8 cellular contexts compared by ENCODE assay signal in the genomic region with DNA sequence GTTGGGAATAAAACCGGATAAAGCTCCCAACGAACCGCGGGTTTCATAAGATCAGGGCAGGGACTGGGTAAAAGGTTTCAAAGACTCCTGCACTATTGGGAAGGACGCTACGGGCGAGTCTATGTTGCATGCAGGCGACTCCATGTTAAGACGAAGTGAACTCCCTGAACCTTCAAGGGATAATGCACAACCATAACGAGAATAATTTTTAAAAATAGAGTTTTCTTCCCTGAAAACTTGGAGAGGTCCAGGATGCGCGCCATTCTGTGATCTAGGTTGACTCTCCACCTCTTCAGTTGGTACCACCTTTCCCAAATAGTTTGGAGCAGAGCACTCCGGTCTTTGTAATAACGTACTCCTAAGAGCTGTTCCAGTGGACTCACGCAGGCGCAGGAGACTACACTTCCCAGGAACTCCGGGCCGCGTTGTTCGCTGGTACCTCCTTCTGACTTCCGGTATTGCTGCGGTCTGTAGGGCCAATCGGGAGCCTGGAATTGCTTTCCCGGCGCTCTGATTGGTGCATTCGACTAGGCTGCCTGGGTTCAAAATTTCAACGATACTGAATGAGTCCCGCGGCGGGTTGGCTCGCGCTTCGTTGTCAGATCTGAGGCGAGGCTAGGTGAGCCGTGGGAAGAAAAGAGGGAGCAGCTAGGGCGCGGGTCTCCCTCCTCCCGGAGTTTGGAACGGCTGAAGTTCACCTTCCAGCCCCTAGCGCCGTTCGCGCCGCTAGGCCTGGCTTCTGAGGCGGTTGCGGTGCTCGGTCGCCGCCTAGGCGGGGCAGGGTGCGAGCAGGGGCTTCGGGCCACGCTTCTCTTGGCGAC. TPM values are rescaled to one million over a fixed set of nuclear protein-coding genes. Genes with fewer than 3 reads are reported as not detected.
DNase-seq lines count a peak whose midpoint lies in the region; TF ChIP-seq lines count a peak whose summit lies in the region.

A gene with protein sequence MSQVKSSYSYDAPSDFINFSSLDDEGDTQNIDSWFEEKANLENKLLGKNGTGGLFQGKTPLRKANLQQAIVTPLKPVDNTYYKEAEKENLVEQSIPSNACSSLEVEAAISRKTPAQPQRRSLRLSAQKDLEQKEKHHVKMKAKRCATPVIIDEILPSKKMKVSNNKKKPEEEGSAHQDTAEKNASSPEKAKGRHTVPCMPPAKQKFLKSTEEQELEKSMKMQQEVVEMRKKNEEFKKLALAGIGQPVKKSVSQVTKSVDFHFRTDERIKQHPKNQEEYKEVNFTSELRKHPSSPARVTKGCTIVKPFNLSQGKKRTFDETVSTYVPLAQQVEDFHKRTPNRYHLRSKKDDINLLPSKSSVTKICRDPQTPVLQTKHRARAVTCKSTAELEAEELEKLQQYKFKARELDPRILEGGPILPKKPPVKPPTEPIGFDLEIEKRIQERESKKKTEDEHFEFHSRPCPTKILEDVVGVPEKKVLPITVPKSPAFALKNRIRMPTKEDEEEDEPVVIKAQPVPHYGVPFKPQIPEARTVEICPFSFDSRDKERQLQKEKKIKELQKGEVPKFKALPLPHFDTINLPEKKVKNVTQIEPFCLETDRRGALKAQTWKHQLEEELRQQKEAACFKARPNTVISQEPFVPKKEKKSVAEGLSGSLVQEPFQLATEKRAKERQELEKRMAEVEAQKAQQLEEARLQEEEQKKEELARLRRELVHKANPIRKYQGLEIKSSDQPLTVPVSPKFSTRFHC (plus strand): TSS at position 562 of the 821 bp plus-strand sequence. CDS start 18,187 bp downstream, outside the sequence.

- no peak within 1 kb of the TSS for H2BK120ac ChIP-seq in H9 (ENCODE audit: low read depth, low read length, poor library complexity, severe bottlenecking)

- H3K27me3 Mint-ChIP-seq in H9 (ENCODE audit: low read depth) = no peaks in the 10 kb centered on the region

- peak; percentile 76 for TF ChIP-seq POLR2A in Raji (IDR thresholded peaks at IDR 0.05; ENCODE audit: insufficient read depth, low read depth, low read length)

- no peaks in the 10 kb centered on the region for H3K9me2 ChIP-seq in neural cell (ENCODE audit: insufficient read depth, low read length)

- H4K20me1 ChIP-seq in H9 (ENCODE audit: control insufficient read depth, insufficient read depth, insufficient read length) (no peaks in the 10 kb centered on the region), neural cell (ENCODE audit: insufficient read depth) (no peaks in the 10 kb centered on the region)

- H3K9me3 ChIP-seq in H9 (ENCODE audit: control insufficient read depth, low read depth, low read length) = no peaks in the 10 kb centered on the region
- no peaks in the 10 kb centered on the region for H3K9me3 ChIP-seq in neural cell (ENCODE audit: low read length)
- no peaks in the 10 kb centered on the region for H3K9me3 ChIP-seq in stomach smooth muscle (ENCODE audit: control insufficient read depth in 2 of 2, low read length in 2 of 2)

- H3K79me1 ChIP-seq in H9 (ENCODE audit: insufficient read depth, low read depth, low read length, poor library complexity, severe bottlenecking) = no peaks in the 10 kb centered on the region

- H4K8ac ChIP-seq in H9 (replicated peaks; ENCODE audit: insufficient read length, low read depth, low read length) = no peak within 1 kb of the TSS

- H2AFZ ChIP-seq in H9 (ENCODE audit: low read length) (peak within 1 kb of the TSS; percentile 84), neural cell (ENCODE audit: low read depth, low read length) (peak within 1 kb of the TSS; percentile 92)

- H3K4me1 Mint-ChIP-seq in H9 = peaks cover 2 to 3% of the 10 kb centered on the region in 2 experiments; a peak in 2 of 4 replicates

- no peak within 1 kb of the TSS for H3K4me3 Mint-ChIP-seq in H9

- H3F3A ChIP-seq in neural cell (ENCODE audit: insufficient read depth, low read length, poor library complexity, severe bottlenecking) = no peaks in the 10 kb centered on the region

- TF ChIP-seq RAD21 in neural cell (conservative IDR thresholded peaks at IDR 0.05) = peak; percentile 32

- no peak within 1 kb of the TSS for H3K4ac ChIP-seq in H9 (ENCODE audit: low read depth, low read length)

- H4K5ac ChIP-seq in H9 (ENCODE audit: insufficient read length, low read depth, low read length) = no peak within 1 kb of the TSS

- H3K23me2 ChIP-seq in H9 (ENCODE audit: insufficient read length, low read depth, low read length, poor library complexity, severe bottlenecking) = peaks cover 8% of the 10 kb centered on the region

- no peak within 1 kb of the TSS for H2BK12ac ChIP-seq in H9 (ENCODE audit: insufficient read length, low read depth, low read length)

- H2AK5ac ChIP-seq in H9 (ENCODE audit: insufficient read length, low read length) = no peak within 1 kb of the TSS

- no peak within 1 kb of the TSS for H2BK20ac ChIP-seq in H9 (ENCODE audit: low read depth, low read length, poor library complexity, severe bottlenecking)

- no peak for TF ChIP-seq EP300 in neural cell (conservative IDR thresholded peaks at IDR 0.05; ENCODE audit: poor library complexity, severe bottlenecking)

- H3K18ac ChIP-seq in H9 (ENCODE audit: insufficient read length, low read depth, low read length) = peak within 1 kb of the TSS; percentile 58

- peak within 1 kb of the TSS; percentile 93 for H3K4me2 ChIP-seq in H9 (ENCODE audit: insufficient read depth, insufficient read length, low read length)
- H3K4me2 ChIP-seq in neural cell (ENCODE audit: low read length) = peak within 1 kb of the TSS; percentile 85

- H3K14ac ChIP-seq in H9 (ENCODE audit: insufficient read depth, low read length) = peak within 1 kb of the TSS; percentile 43; the same call in 1 of the 2 replicates

- H3K4me3 ChIP-seq in neural cell (ENCODE audit: low read length) (peak within 1 kb of the TSS; percentile 69), stomach smooth muscle (ENCODE audit: low read length in 2 of 2) (peak within 1 kb of the TSS; percentile 87 to 88)

- H3K9ac ChIP-seq in H9 (ENCODE audit: extremely low read depth, insufficient read length, low read length) (peak within 1 kb of the TSS; percentile 81), neural cell (ENCODE audit: low read length) (peak within 1 kb of the TSS; percentile 64), stomach smooth muscle (ENCODE audit: low read length in 2 of 2) (peak within 1 kb of the TSS; percentile 77 to 86)

- H3K79me2 ChIP-seq in H9 (ENCODE audit: insufficient read depth, low read length) (peaks cover 14% of the 10 kb centered on the region; the same call in 1 of the 2 replicates), neural cell (replicated peaks; ENCODE audit: insufficient read depth, low read length) (peaks cover 37% of the 10 kb centered on the region)

- H3K9me3 Mint-ChIP-seq in H9 = no peaks in the 10 kb centered on the region; a peak in 1 of 5 replicates

- no peak within 1 kb of the TSS for H3K27ac Mint-ChIP-seq in H9

- H3K36me3 ChIP-seq in neural cell (ENCODE audit: insufficient read depth, low read length) (no peaks in the 10 kb centered on the region), stomach smooth muscle (ENCODE audit: control insufficient read depth in 2 of 2, insufficient read depth in 2 of 2, low read length in 2 of 2) (no peaks in the 10 kb centered on the region)

- H3K27ac ChIP-seq in H9 (ENCODE audit: insufficient read length, low read depth, low read length) = no peak within 1 kb of the TSS
- H3K27ac ChIP-seq in neural cell (ENCODE audit: low read length) = peak within 1 kb of the TSS; percentile 62
- H3K27ac ChIP-seq in stomach smooth muscle (ENCODE audit: low read length) = peak within 1 kb of the TSS; percentile 64

- H2BK5ac ChIP-seq in H9 (ENCODE audit: insufficient read length, low read length) = no peak within 1 kb of the TSS

- H3K27me3 ChIP-seq in H9 (ENCODE audit: insufficient read depth, low read length) (no peaks in the 10 kb centered on the region), neural cell (ENCODE audit: insufficient read depth, low read depth, low read length) (no peaks in the 10 kb centered on the region), stomach smooth muscle (ENCODE audit: control insufficient read depth in 1 of 2, insufficient read depth in 2 of 2, low read length in 2 of 2) (no peaks in the 10 kb centered on the region)

- H4K91ac ChIP-seq in H9 (ENCODE audit: insufficient read length, low read depth, low read length) = no peak within 1 kb of the TSS

- H2BK15ac ChIP-seq in H9 (ENCODE audit: low read depth, low read length) = no peak within 1 kb of the TSS

- DNase-seq in GDM1 (lab: John Stamatoyannopoulos, UW) (peak; percentile 94), H9 (peak; percentile 98), M059J (ENCODE audit: low read depth) (peak; percentile 100), fibroblast of the conjunctiva (ENCODE audit: low read depth) (peak; percentile 96)
- peak; percentile 73 for DNase-seq in activated T-helper 9 cell treated with anti-CD3 and anti-CD28 coated beads, Interleukin-2, amount 50 U/mL, for 16 hours (ENCODE audit: low read depth)

- H3K36me3 Mint-ChIP-seq in H9 (ENCODE audit: insufficient read depth in 1 of 3, low read depth in 3 of 3) = peaks cover 3 to 21% (median 7%) of the 10 kb centered on the region in 3 experiments; a peak in 5 of 7 replicates

- H3K23ac ChIP-seq in H9 (ENCODE audit: insufficient read length, low read depth, low read length) = no peak within 1 kb of the TSS

- H3K4me1 ChIP-seq in H9 (ENCODE audit: insufficient read depth, low read length) = no peaks in the 10 kb centered on the region
- H3K4me1 ChIP-seq in stomach smooth muscle (ENCODE audit: control insufficient read depth, insufficient read depth, low read length) = peaks cover 12% of the 10 kb centered on the region

- WGBS in H9 (ENCODE audit: extremely low coverage, insufficient read length, low lambda C conversion rate) = no CpG with 5 or more reads among the region's 54 CpGs

- H3K56ac ChIP-seq in H9 (ENCODE audit: insufficient read length, low read depth, low read length) = no peak within 1 kb of the TSS

- no peak within 1 kb of the TSS for H3T11ph ChIP-seq in H9 (ENCODE audit: low read length)

- peak; percentile 48; the same call in 2 of the 3 replicates for TF ChIP-seq CTCF in H9 (conservative IDR thresholded peaks at IDR 0.05)
- TF ChIP-seq CTCF in neural cell (IDR thresholded peaks at IDR 0.05; ENCODE audit: poor library complexity, severe bottlenecking) = peak; percentile 57

TF ChIP-seq in neural cell, 6 proteins besides CTCF, POLR2A, EP300 and RAD21 (continues in another document):
- peak; percentile 99 for TF ChIP-seq MXI1 (conservative IDR thresholded peaks at IDR 0.05; ENCODE audit: poor library complexity, severe bottlenecking)
- TF ChIP-seq EZH2 (IDR thresholded peaks at IDR 0.05; ENCODE audit: borderline replicate concordance, insufficient read depth, low read length, poor library complexity, severe bottlenecking) = no peak
- TF ChIP-seq TAF1 (IDR thresholded peaks at IDR 0.05; ENCODE audit: low read depth) = peak; percentile 87

RNA-seq across cellular contexts. Expression of the gene that starts here (rescaled TPM):
- 161 TPM in 2 replicates for total RNA-seq in H9 (2021)
- total RNA-seq in M059J (2014; rRNA removed; shearing (Covaris generic)) = 204 and 319 TPM in 2 replicates
- 1.6 and 2.1 TPM in 2 replicates for polyA plus RNA-seq in neural cell
- polyA minus RNA-seq in neural cell = 6.3 and 8.5 TPM in 2 replicates
